20 cellular contexts compared by ENCODE assay signal in the genomic region with DNA sequence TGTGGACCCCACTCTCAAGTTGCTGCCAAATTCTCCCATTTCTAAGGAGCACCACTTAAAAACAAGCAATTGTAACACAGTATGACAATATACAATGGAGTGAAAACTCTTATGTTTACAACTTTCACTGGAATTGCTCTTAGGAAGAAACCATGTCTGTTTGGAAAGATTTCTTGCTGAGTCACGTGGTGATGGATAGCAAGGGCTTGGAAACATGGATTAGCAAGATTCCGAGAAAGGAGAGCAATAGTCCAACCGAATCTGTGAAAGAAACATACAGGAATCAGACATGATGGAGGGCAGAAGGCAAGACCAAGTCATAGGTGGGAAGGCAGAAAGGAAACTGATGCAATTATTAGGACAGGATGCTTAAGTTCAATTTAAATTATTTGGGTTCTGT. TPM values are rescaled to one million over a fixed set of nuclear protein-coding genes. Genes with fewer than 3 reads are reported as not detected.
"Had no signal": no experiment of that assay in that cellular context is flagged by ENCODE, and none has a peak within 500 bp of the region (broad histone marks: within the 10 kb centered on the region; RNA-seq: fewer than 3 reads in every experiment).

No MANE protein-coding gene starts in this region.

- H3K27me3 ChIP-seq: adrenal gland, colonic mucosa, esophagus squamous epithelium, left lung, ovary, right atrium auricular region, thyroid gland, upper lobe of right lung had no signal

- H3K4me3 ChIP-seq: adrenal gland, colonic mucosa, esophagus squamous epithelium, left lung, lung, ovary, psoas muscle, right atrium auricular region, thyroid gland, upper lobe of right lung had no signal

- H3K4me1 ChIP-seq: adrenal gland, colonic mucosa, left lung, psoas muscle, right atrium auricular region, upper lobe of right lung had no signal

- H3K9me3 ChIP-seq: adrenal gland, colonic mucosa, esophagus squamous epithelium, left lung, ovary, psoas muscle, right atrium auricular region, thyroid gland, upper lobe of right lung had no signal

- ATAC-seq: activated T-cell treated with anti-CD3 and anti-CD28 coated beads, Interleukin-2, amount 50 U/mL, for 4 hours; left lung; natural killer cell treated with Interleukin-12 subunit alpha and Interleukin-12 subunit beta and Interleukin-15 and Interleukin-18, amount 100 ng/mL, for 72 hours; psoas muscle; upper lobe of right lung; WTC11 had no signal

- H3K36me3 ChIP-seq: adrenal gland, colonic mucosa, esophagus squamous epithelium, left lung, ovary, right atrium auricular region, thyroid gland, upper lobe of right lung had no signal

- H3K27ac ChIP-seq: adrenal gland, colonic mucosa, esophagus squamous epithelium, left lung, ovary, psoas muscle, right atrium auricular region, thyroid gland, upper lobe of right lung had no signal

- DNase-seq: activated CD8-positive, alpha-beta memory T cell treated with anti-CD3 and anti-CD28 coated beads, Interleukin-2, amount 50 U/mL, for 48 hours; activated naive CD4-positive, alpha-beta T cell; activated T-cell treated with anti-CD3 and anti-CD28 coated beads, Interleukin-2, amount 50 U/mL, for 4 hours; adrenal gland; colonic mucosa; esophagus squamous epithelium; hippocampal formation; kidney glomerular epithelial cell; left lung; ovary; psoas muscle; stimulated activated CD4-positive, alpha-beta T cell treated with anti-CD3 and anti-CD28 coated beads, Interleukin-1b, Interleukin-23, amount 100 ng/mL, for 48 hours; substantia nigra; T1000; thyroid gland; upper lobe of right lung had no signal

RNA-seq across cellular contexts. Expression of gene THY1, which starts 27.6 kb away (rescaled TPM):
- total RNA-seq: natural killer cell treated with Interleukin-12 subunit alpha and Interleukin-12 subunit beta and Interleukin-15 and Interleukin-18, amount 100 ng/mL, for 72 hours had no signal
